ENCODE assay signal across 23 cellular contexts in genomic region chr3:109137766-109138165, GRCh38. TPM values are rescaled to one million over a fixed set of nuclear protein-coding genes. Genes with fewer than 3 reads are reported as not detected.
DNase-seq lines count a peak whose midpoint lies in the region; ATAC-seq, FAIRE-seq and TF ChIP-seq lines count a peak whose summit lies in the region.
"Had no signal": no experiment of that assay in that cellular context is flagged by ENCODE, and none has a peak within 500 bp of the region (broad histone marks: within the 10 kb centered on the region; RNA-seq: fewer than 3 reads in every experiment).

No MANE protein-coding gene starts in this region.

- no peak overlapping the region for H2AFZ ChIP-seq in HepG2 (ENCODE audit: low read length)
- H2AFZ ChIP-seq: GM23248 had no signal

- intact Hi-C loops in HepG2 (cut with micrococcal nuclease; ENCODE audit: unreplicated experiment): no loop called here

- H3K27ac ChIP-seq in liver (ENCODE audit: low read depth in 1 of 2, low read length in 2 of 2) (no peak overlapping the region), HepG2 (ENCODE audit: extremely low read length, insufficient read depth, low read length) (no peak overlapping the region), endodermal cell (ENCODE audit: low read depth, low read length) (no peak overlapping the region)
- H3K27ac ChIP-seq: A549, C4-2B, GM23248, HL-60, SJCRH30 had no signal

- ATAC-seq in HepG2: no peak
- no peak for ATAC-seq in activated naive CD4-positive, alpha-beta T cell treated with anti-CD3 and anti-CD28 coated beads, Interleukin-2, amount 50 U/mL, for 72 hours
- ATAC-seq: A549 had no signal

- POLR2A ChIA-PET in HepG2 (lab: Yijun Ruan, JAX): no interaction called here

- no peaks in the 10 kb centered on the region for H3K36me3 ChIP-seq in liver (ENCODE audit: control insufficient read depth in 4 of 4, insufficient read depth in 3 of 4, low read depth in 1 of 4, low read length in 3 of 4)
- no peaks in the 10 kb centered on the region for H3K36me3 ChIP-seq in HepG2 (replicated peaks in 1 of 2; ENCODE audit: control insufficient read depth in 1 of 2, insufficient read depth in 2 of 2, low read length in 2 of 2)
- H3K36me3 ChIP-seq in endodermal cell (ENCODE audit: control insufficient read depth, insufficient read depth, low read length): no peaks in the 10 kb centered on the region
- H3K36me3 ChIP-seq: SJCRH30 had no signal

- H3K4me3 Mint-ChIP-seq in endodermal cell: no peak overlapping the region

- TF ChIP-seq POLR2A in HepG2 (IDR thresholded peaks at IDR 0.05; ENCODE audit: insufficient read depth in 1 of 2, low read depth in 2 of 2, low read length in 2 of 2): no peak

- 33% methylated on average over 2 of the region's 2 CpGs for WGBS in liver
- 0% methylated on average over 2 of the region's 2 CpGs for WGBS in HepG2 (ENCODE audit: low lambda C conversion rate)
- WGBS in endodermal cell (ENCODE audit: insufficient coverage in 1 of 2, insufficient read length in 1 of 2), 2 experiments: 71 to 72% methylated on average over 2 of the region's 2 CpGs

- CTCF ChIA-PET in HepG2 (lab: Yijun Ruan, JAX; ENCODE audit: low intra/inter-chr PET ratio, low total read pairs): no interaction called here

- H3K9me3 ChIP-seq in liver (ENCODE audit: control insufficient read depth in 4 of 4, low read length in 3 of 4) (no peaks in the 10 kb centered on the region), HepG2 (ENCODE audit: low read length) (no peaks in the 10 kb centered on the region), endodermal cell (ENCODE audit: control insufficient read depth, low read length) (no peaks in the 10 kb centered on the region)
- H3K9me3 ChIP-seq: A549, SJCRH30 had no signal

- FAIRE-seq in HepG2 (lab: Jason Lieb, UNC): no peak
- FAIRE-seq in GM19239 (lab: Jason Lieb, UNC): no peak
- FAIRE-seq: A549, G401.6, GM12891 had no signal

- H3K27me3 Mint-ChIP-seq in endodermal cell (ENCODE audit: insufficient read depth): no peaks in the 10 kb centered on the region

- H3K4me3 ChIP-seq in liver (ENCODE audit: low read depth in 1 of 3, low read length in 3 of 3) (peak overlapping the region; percentile 24 to 70 (median 56)), HepG2 (replicated peaks in 1 of 3; ENCODE audit: insufficient read depth in 1 of 3, low read depth in 2 of 3, low read length in 3 of 3) (no peak overlapping the region), endodermal cell (ENCODE audit: low read length) (no peak overlapping the region)
- H3K4me3 ChIP-seq: A549, GM23248, SJCRH30 had no signal

- H3K27me3 ChIP-seq in liver (ENCODE audit: control insufficient read depth in 4 of 4, insufficient read depth in 4 of 4, low read length in 3 of 4) (no peaks in the 10 kb centered on the region), HepG2 (ENCODE audit: control insufficient read depth in 1 of 2, insufficient read depth in 2 of 2, low read length in 2 of 2) (no peaks in the 10 kb centered on the region), endodermal cell (ENCODE audit: control insufficient read depth, insufficient read depth, low read length, poor library complexity, severe bottlenecking) (no peaks in the 10 kb centered on the region)
- H3K27me3 ChIP-seq: SJCRH30 had no signal

- TF ChIP-seq EP300 in HepG2 (IDR thresholded peaks at IDR 0.05; ENCODE audit: low read depth in 2 of 2, low read length in 2 of 2) (no peak), HepG2 (CRISPR knock-in tag; IDR thresholded peaks at IDR 0.05; ENCODE audit: borderline replicate concordance) (no peak)

- no peak overlapping the region for H3K27ac Mint-ChIP-seq in endodermal cell
- no peak overlapping the region for H3K27ac Mint-ChIP-seq in activated naive CD4-positive, alpha-beta T cell treated with anti-CD3 and anti-CD28 coated beads, Interleukin-2, amount 50 U/mL, for 72 hours

- H3K9ac ChIP-seq in liver (ENCODE audit: low read depth in 1 of 2, low read length in 2 of 2): no peak overlapping the region
- no peak overlapping the region for H3K9ac ChIP-seq in HepG2 (ENCODE audit: insufficient read depth, low read depth, low read length)
- no peak overlapping the region for H3K9ac ChIP-seq in endodermal cell (ENCODE audit: extremely low read depth, low read length, poor library complexity, severe bottlenecking)
- H3K9ac ChIP-seq: GM23248 had no signal

- in situ Hi-C loops in HepG2 (cut with HindIII; ENCODE audit: extremely low pct_ligation_motif_present, low pct_unique_long_range_greater_than_20kb): no loop called here

- H3K4me1 Mint-ChIP-seq in endodermal cell: peaks cover 3% of the 10 kb centered on the region

- no peak overlapping the region for H3K4me2 ChIP-seq in HepG2 (ENCODE audit: low read depth, low read length)
- H3K4me2 ChIP-seq: A549 had no signal

- H3K79me2 ChIP-seq in HepG2 (ENCODE audit: insufficient read depth, low read length): no peaks in the 10 kb centered on the region

- no TSS peak for BruUV-seq in HepG2 (replicated peaks; lab: Mats Ljungman, UMichigan)

- TF ChIP-seq CTCF in liver (IDR thresholded peaks at IDR 0.05; ENCODE audit: low read depth, low read length, missing input control): peak; percentile 24
- TF ChIP-seq CTCF in HepG2 (CRISPR knock-in tag; IDR thresholded peaks at IDR 0.05): no peak
- peak; percentile 31 for TF ChIP-seq CTCF in endodermal cell (conservative IDR thresholded peaks at IDR 0.05)

- DNase-seq in HepG2 (ENCODE audit: low spot score) (no peak), endodermal cell (no peak), left kidney (ENCODE audit: low read depth, low spot score) (peak; percentile 93), GM19239 (ENCODE audit: insufficient read length, low spot score) (no peak), SW 1271 (lab: John Stamatoyannopoulos, UW) (no peak), NOMO-1 (lab: John Stamatoyannopoulos, UW; ENCODE audit: unreplicated experiment in 2 of 2) (no peak)
- DNase-seq in activated naive CD4-positive, alpha-beta T cell treated with anti-CD3 and anti-CD28 coated beads, Interleukin-2, amount 50 U/mL, for 72 hours (ENCODE audit: low spot score in 2 of 2): no peak
- DNase-seq: COR-L47, DMS79 treated with DMSO at 0.1 percent for 48 hours, GM23248, KBM-7, NCI-H1092, NCI-H446, NCI-H748 treated with DMSO at 0.1 percent for 48 hours, RPMI8226, SJCRH30 had no signal

- peaks cover 2 to 33% (median 5%) of the 10 kb centered on the region in 4 donors for H3K4me1 ChIP-seq in liver (ENCODE audit: control insufficient read depth in 4 of 4, insufficient read depth in 4 of 4, low read length in 3 of 4)
- H3K4me1 ChIP-seq in HepG2 (ENCODE audit: insufficient read depth, low read length): peaks cover 7% of the 10 kb centered on the region; the same call in 1 of the 2 replicates
- H3K4me1 ChIP-seq in endodermal cell (ENCODE audit: control insufficient read depth, insufficient read depth, low read length): no peaks in the 10 kb centered on the region
- H3K4me1 ChIP-seq: A549, SJCRH30 had no signal

- no peaks in the 10 kb centered on the region for H3K36me3 Mint-ChIP-seq in endodermal cell (ENCODE audit: low read depth)
- no peaks in the 10 kb centered on the region for H3K36me3 Mint-ChIP-seq in activated naive CD4-positive, alpha-beta T cell treated with anti-CD3 and anti-CD28 coated beads, Interleukin-2, amount 50 U/mL, for 72 hours

- peak in 1 of 2 donors; percentile 33 for TF ChIP-seq RAD21 in liver (IDR thresholded peaks at IDR 0.05)
- TF ChIP-seq RAD21 in HepG2 (CRISPR knock-in tag; IDR thresholded peaks at IDR 0.05): no peak

- no peaks in the 10 kb centered on the region for H4K20me1 ChIP-seq in HepG2 (ENCODE audit: insufficient read depth, low read length)

- H3K9me3 Mint-ChIP-seq in endodermal cell: no peaks in the 10 kb centered on the region
- H3K9me3 Mint-ChIP-seq in activated naive CD4-positive, alpha-beta T cell treated with anti-CD3 and anti-CD28 coated beads, Interleukin-2, amount 50 U/mL, for 72 hours: no peaks in the 10 kb centered on the region

RNA-seq across cellular contexts. Expression of gene C3orf85, which starts 1.2 kb away (rescaled TPM):
- total RNA-seq in liver (1 to 10 TPM in 1 of 2 donors, not detected in 1; 8.5 TPM), HepG2 (2016; rRNA removed; fragmentation: Illumina TruSeq; extraction: Trizol) (not detected in 2 replicates), endodermal cell (not detected)
- polyA plus RNA-seq in liver (10 to 100 TPM in 1 of 2 donors, 1 to 10 TPM in 1; 7.9 to 46.4 TPM), HepG2 (2011; rRNA removed) (not detected in 2 replicates)
- not detected in 2 replicates for total RNA-seq in HepG2 (2016; cell fraction: cytosol; rRNA removed; fragmentation: Illumina TruSeq; extraction: Trizol; ENCODE audit: low read depth)
- total RNA-seq in HepG2 (2016; cell fraction: insoluble cytoplasmic fraction; rRNA removed; fragmentation: Illumina TruSeq; extraction: Trizol): not detected in 2 replicates
- not detected in 2 replicates for total RNA-seq in HepG2 (2016; cell fraction: membrane; rRNA removed; fragmentation: Illumina TruSeq; extraction: Trizol)
- total RNA-seq in HepG2 (2016; cell fraction: nucleus; rRNA removed; fragmentation: Illumina TruSeq; extraction: Trizol): not detected in 2 replicates
- polyA plus RNA-seq in HepG2 (2011; cell fraction: cytosol; rRNA removed): not detected in 2 replicates
- polyA plus RNA-seq in HepG2 (2011; cell fraction: nucleus; rRNA removed): not detected in 2 replicates
- not detected in 2 replicates for polyA plus RNA-seq in HepG2 (2012)
- not detected in 2 replicates for polyA plus RNA-seq in HepG2 (2016; cell fraction: cytosol; fragmentation: Illumina TruSeq; extraction: Trizol; ENCODE audit: low read depth)
- not detected in 2 replicates for polyA plus RNA-seq in HepG2 (2016; cell fraction: insoluble cytoplasmic fraction; fragmentation: Illumina TruSeq; extraction: Trizol; ENCODE audit: low read depth)
- polyA plus RNA-seq in HepG2 (2016; cell fraction: membrane; fragmentation: Illumina TruSeq; extraction: Trizol; ENCODE audit: low read depth): not detected in 2 replicates
- polyA plus RNA-seq in HepG2 (2016; cell fraction: nucleus; fragmentation: Illumina TruSeq; extraction: Trizol; ENCODE audit: insufficient read depth, low read depth): not detected in 2 replicates
- polyA minus RNA-seq in HepG2 (2011; rRNA and poly(A)+ RNA removed; ENCODE audit: low replicate concordance): not detected in 2 replicates
- polyA minus RNA-seq in HepG2 (2011; cell fraction: cytosol; rRNA and poly(A)+ RNA removed): not detected in 2 replicates
- polyA minus RNA-seq in HepG2 (2011; cell fraction: nucleus; rRNA and poly(A)+ RNA removed): not detected in 2 replicates
- polyA plus RNA-seq in endodermal cell (2013, experiment 1 of 2): not detected
- not detected for polyA plus RNA-seq in endodermal cell (2013, experiment 2 of 2)
- not detected for total RNA-seq in activated naive CD4-positive, alpha-beta T cell treated with anti-CD3 and anti-CD28 coated beads, Interleukin-2, amount 50 U/mL, for 72 hours
- total RNA-seq: GM23248, MCF 10A, SJCRH30 had no signal
- polyA plus RNA-seq: A549, GM23248 had no signal

RNA-seq across cellular contexts. Expression of gene MORC1, which starts 19.8 kb away (rescaled TPM):
- under 1 TPM; 0.14 to 0.33 TPM for total RNA-seq in liver
- polyA plus RNA-seq in liver: under 1 TPM; 0.02 to 0.13 TPM
- total RNA-seq in HepG2 (2016; rRNA removed; fragmentation: Illumina TruSeq; extraction: Trizol): not detected in 2 replicates
- total RNA-seq in HepG2 (2016; cell fraction: cytosol; rRNA removed; fragmentation: Illumina TruSeq; extraction: Trizol; ENCODE audit: low read depth): not detected in 2 replicates
- total RNA-seq in HepG2 (2016; cell fraction: insoluble cytoplasmic fraction; rRNA removed; fragmentation: Illumina TruSeq; extraction: Trizol): not detected in 2 replicates
- total RNA-seq in HepG2 (2016; cell fraction: membrane; rRNA removed; fragmentation: Illumina TruSeq; extraction: Trizol): not detected in 2 replicates
- not detected in 2 replicates for total RNA-seq in HepG2 (2016; cell fraction: nucleus; rRNA removed; fragmentation: Illumina TruSeq; extraction: Trizol)
- not detected in 2 replicates for polyA plus RNA-seq in HepG2 (2011; rRNA removed)
- polyA plus RNA-seq in HepG2 (2011; cell fraction: cytosol; rRNA removed): not detected in 2 replicates
- polyA plus RNA-seq in HepG2 (2011; cell fraction: nucleus; rRNA removed): not detected in 2 replicates
- not detected in 2 replicates for polyA plus RNA-seq in HepG2 (2012)
- polyA plus RNA-seq in HepG2 (2016; cell fraction: cytosol; fragmentation: Illumina TruSeq; extraction: Trizol; ENCODE audit: low read depth): not detected in 2 replicates
- not detected in 2 replicates for polyA plus RNA-seq in HepG2 (2016; cell fraction: insoluble cytoplasmic fraction; fragmentation: Illumina TruSeq; extraction: Trizol; ENCODE audit: low read depth)
- not detected in 2 replicates for polyA plus RNA-seq in HepG2 (2016; cell fraction: membrane; fragmentation: Illumina TruSeq; extraction: Trizol; ENCODE audit: low read depth)
- not detected in 2 replicates for polyA plus RNA-seq in HepG2 (2016; cell fraction: nucleus; fragmentation: Illumina TruSeq; extraction: Trizol; ENCODE audit: insufficient read depth, low read depth)
- not detected in 2 replicates for polyA minus RNA-seq in HepG2 (2011; rRNA and poly(A)+ RNA removed; ENCODE audit: low replicate concordance)
- not detected in 2 replicates for polyA minus RNA-seq in HepG2 (2011; cell fraction: cytosol; rRNA and poly(A)+ RNA removed)
- not detected in 2 replicates for polyA minus RNA-seq in HepG2 (2011; cell fraction: nucleus; rRNA and poly(A)+ RNA removed)
- total RNA-seq in endodermal cell: not detected
- polyA plus RNA-seq in endodermal cell (2013, experiment 1 of 2): not detected
- not detected for polyA plus RNA-seq in endodermal cell (2013, experiment 2 of 2)
- not detected for total RNA-seq in activated naive CD4-positive, alpha-beta T cell treated with anti-CD3 and anti-CD28 coated beads, Interleukin-2, amount 50 U/mL, for 72 hours
- total RNA-seq: GM23248, MCF 10A, SJCRH30 had no signal
- polyA plus RNA-seq: A549, GM23248 had no signal

Comparison
In these comparisons a context has a peak if more than half of its experiments do, and no peak if none do; other contexts are left out.
1. H3K4me3 ChIP-seq: peak in liver (3 of 3); none in HepG2 (0 of 3) and endodermal cell (single experiment).